26 cellular contexts compared by ENCODE assay signal in genomic region chr2:218799990-218800389, GRCh38. TPM values are rescaled to one million over a fixed set of nuclear protein-coding genes. Genes with fewer than 3 reads are reported as not detected.
"Had no signal": no experiment of that assay in that cellular context is flagged by ENCODE, and none has a peak within 500 bp of the region (broad histone marks: within the 10 kb centered on the region; RNA-seq: fewer than 3 reads in every experiment).

No MANE protein-coding gene starts in this region.

- H3K4me3 Mint-ChIP-seq: activated naive CD4-positive, alpha-beta T cell treated with anti-CD3 and anti-CD28 coated beads, Interleukin-2, amount 50 U/mL, for 24 hours; brain; nephron progenitor cell; stimulated activated naive B cell treated with anti-CD40 and anti-IgM and Interleukin-4, amounts not matched to agents 10 μg/mL and 1 μg/mL and 100 μg/mL, for 72 hours had no signal

- H3K4me1 Mint-ChIP-seq: activated naive CD4-positive, alpha-beta T cell treated with anti-CD3 and anti-CD28 coated beads, Interleukin-2, amount 50 U/mL, for 24 hours; brain; stimulated activated naive B cell treated with anti-CD40 and anti-IgM and Interleukin-4, amounts not matched to agents 10 μg/mL and 1 μg/mL and 100 μg/mL, for 72 hours had no signal

- H3K4me3 ChIP-seq: sigmoid colon, thoracic aorta, upper lobe of left lung had no signal

- DNase-seq: activated CD4-positive, alpha-beta T cell treated with anti-CD3 and anti-CD28 coated beads for 1 hour; activated CD4-positive, alpha-beta T cell treated with anti-CD3 and anti-CD28 coated beads, Interleukin-2, amount 50 U/mL, for 1 hour; activated gamma-delta T cell treated with Interleukin-2 at 50 U/mL for 16 hours; activated T-cell treated with anti-CD3 and anti-CD28 coated beads, Interleukin-2, amount 50 U/mL, for 1 hour; aorta; caudate nucleus; dermis blood vessel endothelial cell; effector CD8-positive, alpha-beta T cell; foreskin melanocyte; kidney glomerular epithelial cell; left ventricle myocardium superior; mammary epithelial cell; nephron progenitor cell; occipital lobe; sigmoid colon; stimulated activated CD4-positive, alpha-beta T cell treated with anti-CD3 and anti-CD28 coated beads, Interleukin-2, amount 100 ng/mL, for 48 hours; stimulated activated CD8-positive, alpha-beta memory T cell treated with anti-CD3 and anti-CD28 coated beads, Interleukin-4, amount 100 ng/mL, for 48 hours; stimulated activated naive B cell treated with anti-CD40 and anti-IgM and Interleukin-4, amounts not matched to agents 10 μg/mL and 1 μg/mL and 100 μg/mL, for 72 hours; T-helper 1 cell; upper lobe of left lung; WERI-Rb-1 had no signal

- H3K36me3 ChIP-seq: sigmoid colon, thoracic aorta, upper lobe of left lung, WERI-Rb-1 had no signal

- H3K9me3 Mint-ChIP-seq: activated naive CD4-positive, alpha-beta T cell treated with anti-CD3 and anti-CD28 coated beads, Interleukin-2, amount 50 U/mL, for 24 hours had no signal

- H3K27ac Mint-ChIP-seq: activated naive CD4-positive, alpha-beta T cell treated with anti-CD3 and anti-CD28 coated beads, Interleukin-2, amount 50 U/mL, for 24 hours; stimulated activated naive B cell treated with anti-CD40 and anti-IgM and Interleukin-4, amounts not matched to agents 10 μg/mL and 1 μg/mL and 100 μg/mL, for 72 hours had no signal

- H3K27ac ChIP-seq: sigmoid colon, thoracic aorta, upper lobe of left lung, WERI-Rb-1 had no signal

- H3K27me3 ChIP-seq: sigmoid colon, upper lobe of left lung had no signal

- H3K36me3 Mint-ChIP-seq: activated naive CD4-positive, alpha-beta T cell treated with anti-CD3 and anti-CD28 coated beads, Interleukin-2, amount 50 U/mL, for 24 hours; brain had no signal

- H3K9me3 ChIP-seq: thoracic aorta had no signal

RNA-seq across cellular contexts. Expression of gene PRKAG3, which starts 31.6 kb away (rescaled TPM):
- total RNA-seq: dermis blood vessel endothelial cell, mammary epithelial cell, mononuclear cell, occipital lobe, sigmoid colon, smooth muscle cell, upper lobe of left lung had no signal

RNA-seq across cellular contexts. Expression of gene WNT6, which starts 59.6 kb away (rescaled TPM):
- total RNA-seq: dermis blood vessel endothelial cell, mammary epithelial cell, mononuclear cell, occipital lobe had no signal
